15 cellular contexts compared by ENCODE assay signal in the genomic region with DNA sequence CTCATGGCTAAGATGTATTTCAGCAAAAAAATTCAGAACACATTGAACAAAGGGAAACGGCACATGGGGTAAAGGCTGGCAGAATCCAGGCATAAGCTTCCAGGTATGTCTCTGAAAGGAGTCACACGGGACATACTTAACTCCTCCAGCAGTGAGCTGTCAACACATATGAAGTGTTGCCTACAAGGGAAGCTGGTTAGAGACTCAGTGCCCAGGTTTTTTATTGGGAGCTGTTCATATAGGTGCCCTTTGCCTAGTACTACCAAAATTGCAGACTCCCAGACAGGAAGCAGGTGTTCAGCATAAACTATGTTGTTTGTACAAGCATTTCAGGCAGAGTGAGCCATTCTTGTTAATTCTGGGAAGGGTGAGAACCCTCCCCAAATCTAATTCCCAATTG.
DNase-seq lines count a peak whose midpoint lies in the region; ATAC-seq and TF ChIP-seq lines count a peak whose summit lies in the region.
"Had no signal": no experiment of that assay in that cellular context is flagged by ENCODE, and none has a peak within 500 bp of the region (broad histone marks: within the 10 kb centered on the region; RNA-seq: fewer than 3 reads in every experiment).

No MANE protein-coding gene starts in this region.

- no peak overlapping the region for H3K4me2 ChIP-seq in Karpas-422 (ENCODE audit: low read depth, low read length, poor library complexity, severe bottlenecking)

- intact Hi-C loops in Right ventricle myocardium inferior (cut with DNase I) (no loop called here), right cardiac atrium (cut with DNase I) (no loop called here), left colon (cut with DNase I, micrococcal nuclease) (no loop called here), sigmoid colon (cut with DNase I) (no loop called here), lower lobe of right lung (cut with DNase I) (no loop called here)

- DNase-seq in Right ventricle myocardium inferior (ENCODE audit: missing footprints), result no peak
- no peak for DNase-seq in right cardiac atrium
- DNase-seq in Karpas-422, result no peak
- peak; percentile 40 for DNase-seq in NCI-H748 treated with DMSO at 0.1 percent for 48 hours (lab: John Stamatoyannopoulos, UW)
- no peak for DNase-seq in left colon
- DNase-seq in sigmoid colon, result no peak
- DNase-seq in lower lobe of right lung, result no peak
- no peak for DNase-seq in activated effector memory CD4-positive, alpha-beta T cell treated with Interleukin-2 at 50 U/mL for 16 hours
- DNase-seq: Caco-2; CD4-positive, alpha-beta T cell; KBM-7; MV-4-11; NCI-H1694 treated with DMSO at 0.1 percent for 48 hours; NCI-H82 had no signal

- TF ChIP-seq POLR2A in sigmoid colon (IDR thresholded peaks at IDR 0.05), result no peak

- H3K36me3 ChIP-seq in Karpas-422 (ENCODE audit: insufficient read depth, low read length), result no peaks in the 10 kb centered on the region
- H3K36me3 ChIP-seq in sigmoid colon, result no peaks in the 10 kb centered on the region
- no peaks in the 10 kb centered on the region for H3K36me3 ChIP-seq in lower lobe of right lung

- no peak overlapping the region for H3K9ac ChIP-seq in Karpas-422 (ENCODE audit: low read length)

- TF ChIP-seq EP300 in sigmoid colon (IDR thresholded peaks at IDR 0.05), result no peak

- H2AFZ ChIP-seq in Karpas-422 (ENCODE audit: low read length), result no peak overlapping the region

- no peaks in the 10 kb centered on the region for H3K4me1 ChIP-seq in right cardiac atrium (ENCODE audit: control insufficient read depth, insufficient read depth, low read length)
- H3K4me1 ChIP-seq in Karpas-422 (ENCODE audit: low read length), result peaks cover 67% of the 10 kb centered on the region
- no peaks in the 10 kb centered on the region for H3K4me1 ChIP-seq in sigmoid colon
- H3K4me1 ChIP-seq in lower lobe of right lung, result no peaks in the 10 kb centered on the region

- 53% methylated on average over 2 of the region's 2 CpGs for WGBS in right cardiac atrium
- WGBS in sigmoid colon, 2 donors, result 72 to 76% methylated on average over 2 of the region's 2 CpGs

- H4K20me1 ChIP-seq in Karpas-422 (ENCODE audit: insufficient read depth, low read depth, low read length), result no peaks in the 10 kb centered on the region

- no peak overlapping the region for H3K27ac ChIP-seq in right cardiac atrium (ENCODE audit: low read length)
- H3K27ac ChIP-seq in Karpas-422 (ENCODE audit: low read length), result peak overlapping the region; percentile 27
- no peak overlapping the region for H3K27ac ChIP-seq in sigmoid colon
- no peak overlapping the region for H3K27ac ChIP-seq in lower lobe of right lung

- no peaks in the 10 kb centered on the region for H3K9me2 ChIP-seq in Karpas-422 (replicated peaks; ENCODE audit: insufficient read depth, low read length)

- H3K9me3 ChIP-seq in right cardiac atrium (ENCODE audit: control insufficient read depth, low read length) (no peaks in the 10 kb centered on the region), Karpas-422 (ENCODE audit: low read length) (no peaks in the 10 kb centered on the region), sigmoid colon (no peaks in the 10 kb centered on the region), lower lobe of right lung (no peaks in the 10 kb centered on the region)
- H3K9me3 ChIP-seq: Caco-2 had no signal

- H3K4me3 ChIP-seq in right cardiac atrium (ENCODE audit: low read length), result no peak overlapping the region
- H3K4me3 ChIP-seq in Karpas-422 (ENCODE audit: low read length), result no peak overlapping the region
- H3K4me3 ChIP-seq in sigmoid colon, result no peak overlapping the region
- H3K4me3 ChIP-seq in lower lobe of right lung, result no peak overlapping the region

- peak; percentile 72 for ATAC-seq in Right ventricle myocardium inferior
- ATAC-seq in right cardiac atrium, result no peak
- ATAC-seq in left colon, result peak; percentile 85
- no peak for ATAC-seq in lower lobe of right lung
- ATAC-seq: HepG2 had no signal

- H3K27me3 ChIP-seq in right cardiac atrium (ENCODE audit: control insufficient read depth, insufficient read depth), result no peaks in the 10 kb centered on the region
- no peaks in the 10 kb centered on the region for H3K27me3 ChIP-seq in Karpas-422 (ENCODE audit: low read length)
- no peaks in the 10 kb centered on the region for H3K27me3 ChIP-seq in sigmoid colon
- no peaks in the 10 kb centered on the region for H3K27me3 ChIP-seq in lower lobe of right lung (ENCODE audit: low read depth)

- H3K79me2 ChIP-seq in Karpas-422 (ENCODE audit: low read length), result peaks cover 93% of the 10 kb centered on the region

- TF ChIP-seq CTCF in sigmoid colon (IDR thresholded peaks at IDR 0.05), result no peak
- TF ChIP-seq CTCF in lower lobe of right lung (IDR thresholded peaks at IDR 0.05), result no peak

Comparison
In these comparisons a context has a peak if more than half of its experiments do, and no peak if none do; other contexts are left out.
1. ATAC-seq: peak in Right ventricle myocardium inferior (single experiment) and left colon (single experiment); none in right cardiac atrium (0 of 2) and lower lobe of right lung (0 of 2).